8 cellular contexts compared by ENCODE assay signal in genomic region chr4:7831330-7831729, GRCh38.
DNase-seq lines count a peak whose midpoint lies in the region; ATAC-seq lines count a peak whose summit lies in the region.

No MANE protein-coding gene starts in this region.

- peaks cover 59% of the 10 kb centered on the region for H3K4me1 Mint-ChIP-seq in activated T-helper 17 cell treated with anti-CD3 and anti-CD28 coated beads, Interleukin-2, amount 50 U/mL, for 72 hours
- no peaks in the 10 kb centered on the region for H3K4me1 Mint-ChIP-seq in stimulated activated memory B cell treated with anti-CD40 and anti-IgM and Interleukin-4, amounts not matched to agents 10 μg/mL and 1 μg/mL and 100 μg/mL, for 72 hours

- DNase-seq in AG08396 (ENCODE audit: low spot score) = peak; percentile 37
- peak; percentile 33 for DNase-seq in mesenteric fat pad (ENCODE audit: low spot score)
- no peak for DNase-seq in DMS114 treated with DMSO at 0.1 percent for 48 hours (lab: John Stamatoyannopoulos, UW; ENCODE audit: unreplicated experiment)
- DNase-seq in superior temporal gyrus (ENCODE audit: extremely low spot score) = no peak

- no peaks in the 10 kb centered on the region for H3K9me3 Mint-ChIP-seq in activated T-helper 17 cell treated with anti-CD3 and anti-CD28 coated beads, Interleukin-2, amount 50 U/mL, for 72 hours
- peaks cover 7% of the 10 kb centered on the region for H3K9me3 Mint-ChIP-seq in stimulated activated memory B cell treated with anti-CD40 and anti-IgM and Interleukin-4, amounts not matched to agents 10 μg/mL and 1 μg/mL and 100 μg/mL, for 72 hours

- H3K27ac Mint-ChIP-seq in activated T-helper 17 cell treated with anti-CD3 and anti-CD28 coated beads, Interleukin-2, amount 50 U/mL, for 72 hours = peak overlapping the region; percentile 89
- H3K27ac Mint-ChIP-seq in stimulated activated memory B cell treated with anti-CD40 and anti-IgM and Interleukin-4, amounts not matched to agents 10 μg/mL and 1 μg/mL and 100 μg/mL, for 72 hours = no peak overlapping the region

- no peaks in the 10 kb centered on the region for H3K27me3 Mint-ChIP-seq in activated T-helper 17 cell treated with anti-CD3 and anti-CD28 coated beads, Interleukin-2, amount 50 U/mL, for 72 hours
- H3K27me3 Mint-ChIP-seq in stimulated activated memory B cell treated with anti-CD40 and anti-IgM and Interleukin-4, amounts not matched to agents 10 μg/mL and 1 μg/mL and 100 μg/mL, for 72 hours = peaks cover 22% of the 10 kb centered on the region

- peak; percentile 85 for ATAC-seq in HG02885 (IDR thresholded peaks at IDR 0.05; ENCODE audit: poor library complexity, unreplicated experiment)
- peak; percentile 84 for ATAC-seq in activated T-helper 17 cell treated with anti-CD3 and anti-CD28 coated beads, Interleukin-2, amount 50 U/mL, for 72 hours (replicated peaks)
- ATAC-seq in HG03159 (IDR thresholded peaks at IDR 0.05; ENCODE audit: unreplicated experiment) = no peak
- ATAC-seq in stimulated activated memory B cell treated with anti-CD40 and anti-IgM and Interleukin-4, amounts not matched to agents 10 μg/mL and 1 μg/mL and 100 μg/mL, for 72 hours = no peak

- peaks cover 77% of the 10 kb centered on the region for H3K36me3 Mint-ChIP-seq in activated T-helper 17 cell treated with anti-CD3 and anti-CD28 coated beads, Interleukin-2, amount 50 U/mL, for 72 hours (ENCODE audit: low read depth)
- H3K36me3 Mint-ChIP-seq in stimulated activated memory B cell treated with anti-CD40 and anti-IgM and Interleukin-4, amounts not matched to agents 10 μg/mL and 1 μg/mL and 100 μg/mL, for 72 hours = no peaks in the 10 kb centered on the region

- peak overlapping the region; percentile 70 for H3K4me3 Mint-ChIP-seq in activated T-helper 17 cell treated with anti-CD3 and anti-CD28 coated beads, Interleukin-2, amount 50 U/mL, for 72 hours
- no peak overlapping the region for H3K4me3 Mint-ChIP-seq in stimulated activated memory B cell treated with anti-CD40 and anti-IgM and Interleukin-4, amounts not matched to agents 10 μg/mL and 1 μg/mL and 100 μg/mL, for 72 hours

Comparison
In these comparisons a context has a peak if more than half of its experiments do, and no peak if none do; other contexts are left out.
1. DNase-seq: peak in AG08396 (single experiment) and mesenteric fat pad (single experiment); none in DMS114 treated with DMSO at 0.1 percent for 48 hours (single experiment) and superior temporal gyrus (single experiment).
2. ATAC-seq: peak in HG02885 (single experiment) and activated T-helper 17 cell treated with anti-CD3 and anti-CD28 coated beads, Interleukin-2, amount 50 U/mL, for 72 hours (single experiment); none in HG03159 (single experiment) and stimulated activated memory B cell treated with anti-CD40 and anti-IgM and Interleukin-4, amounts not matched to agents 10 μg/mL and 1 μg/mL and 100 μg/mL, for 72 hours (single experiment).